15 cellular contexts compared by ENCODE assay signal in the genomic region with DNA sequence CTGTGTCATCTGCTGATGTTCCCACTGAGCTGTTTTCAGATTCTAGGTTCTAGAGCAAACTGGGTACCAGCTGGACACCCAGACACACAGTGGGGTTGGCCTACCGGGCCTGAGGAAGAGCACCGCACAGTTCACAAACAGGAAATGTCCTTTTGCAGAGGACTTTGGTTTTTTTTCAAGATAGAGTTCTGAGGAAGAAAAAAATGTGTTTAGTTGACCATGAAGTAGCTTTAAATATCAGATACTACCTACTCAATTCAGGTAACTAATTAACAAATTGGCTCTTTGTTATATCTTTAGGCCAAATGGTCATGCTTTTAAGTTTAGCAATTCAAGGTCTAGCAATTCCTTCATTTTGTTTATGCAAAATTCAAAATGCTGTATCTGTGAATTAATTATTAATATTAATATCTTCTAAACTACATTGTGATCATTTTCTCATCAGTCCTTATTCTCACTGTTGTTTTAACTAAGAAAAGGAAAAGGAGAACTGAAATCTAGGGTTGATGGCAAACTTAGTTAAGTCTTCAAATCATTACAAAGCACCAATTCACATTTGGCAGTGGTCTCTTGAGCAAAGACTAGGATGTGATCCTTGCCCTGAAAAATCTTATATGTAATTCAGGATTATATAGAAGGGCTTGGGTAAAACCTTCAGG. TPM values are rescaled to one million over a fixed set of nuclear protein-coding genes. Genes with fewer than 3 reads are reported as not detected.
DNase-seq lines count a peak whose midpoint lies in the region; ATAC-seq and TF ChIP-seq lines count a peak whose summit lies in the region.
"Had no signal": no experiment of that assay in that cellular context is flagged by ENCODE, and none has a peak within 500 bp of the region (broad histone marks: within the 10 kb centered on the region; RNA-seq: fewer than 3 reads in every experiment).

No MANE protein-coding gene starts in this region.

- TF ChIP-seq CTCF in Loucy (conservative IDR thresholded peaks at IDR 0.05; ENCODE audit: low read length) (no peak), GM20000 (IDR thresholded peaks at IDR 0.05; ENCODE audit: extremely low read depth, missing control alignments) (no peak)

- peak overlapping the region; percentile 41; the same call in 1 of the 2 replicates for H2AFZ ChIP-seq in Loucy (ENCODE audit: low read length)

- H3F3A ChIP-seq in Loucy (ENCODE audit: low read depth) = no peaks in the 10 kb centered on the region

- no peak overlapping the region for H3K4me3 ChIP-seq in Loucy (ENCODE audit: low read length, poor library complexity, severe bottlenecking)
- H3K4me3 ChIP-seq: lung, psoas muscle had no signal

- H3K36me3 Mint-ChIP-seq in naive B cell = no peaks in the 10 kb centered on the region
- H3K36me3 Mint-ChIP-seq in T-helper 17 cell (ENCODE audit: low read depth) = no peaks in the 10 kb centered on the region
- H3K36me3 Mint-ChIP-seq: CD8-positive, alpha-beta memory T cell had no signal

- H3K36me3 ChIP-seq in Loucy (ENCODE audit: insufficient read depth, low read length) = no peaks in the 10 kb centered on the region

- no peak for DNase-seq in naive B cell
- no peak for DNase-seq in T-helper 17 cell
- no peak for DNase-seq in RPMI8226
- no peak for DNase-seq in GM20000 (ENCODE audit: low spot score)
- DNase-seq in inferior parietal cortex (ENCODE audit: extremely low spot score) = no peak
- DNase-seq: activated T-cell treated with anti-CD3 and anti-CD28 coated beads, Interleukin-2, amount 50 U/mL, for 1 hour; CD8-positive, alpha-beta memory T cell; GOT3; psoas muscle; SHP77 treated with DMSO at 0.1 percent for 48 hours; stimulated activated CD4-positive, alpha-beta T cell treated with anti-CD3 and anti-CD28 coated beads, Interleukin-4, amount 100 ng/mL, for 1 hour had no signal

- no peaks in the 10 kb centered on the region for H4K20me1 ChIP-seq in Loucy (ENCODE audit: insufficient read depth, low read length, poor library complexity, severe bottlenecking)

- H3K9me3 ChIP-seq in Loucy (ENCODE audit: insufficient read depth, low read depth, low read length) (no peaks in the 10 kb centered on the region), T-helper 17 cell (ENCODE audit: control insufficient read depth, low read length, poor library complexity, severe bottlenecking) (no peaks in the 10 kb centered on the region)
- H3K9me3 ChIP-seq: psoas muscle had no signal

- peak overlapping the region in 4 of 8 donors; percentile 19 to 71 (median 42) for H3K4me3 Mint-ChIP-seq in naive B cell
- no peak overlapping the region for H3K4me3 Mint-ChIP-seq in T-helper 17 cell
- H3K4me3 Mint-ChIP-seq: CD8-positive, alpha-beta memory T cell had no signal

- H3K9me3 Mint-ChIP-seq in naive B cell = peaks cover 0 to 3% (median 0%) of the 10 kb centered on the region in 7 donors

- no peak overlapping the region for H3K4me2 ChIP-seq in Loucy (ENCODE audit: low read depth, low read length, poor library complexity, severe bottlenecking)

- H3K4me1 Mint-ChIP-seq in naive B cell (peaks cover 26 to 33% (median 28%) of the 10 kb centered on the region in 3 donors), T-helper 17 cell (peaks cover 5% of the 10 kb centered on the region)

- peak; percentile 54 for ATAC-seq in GM18861 (IDR thresholded peaks at IDR 0.05; ENCODE audit: unreplicated experiment)
- ATAC-seq in GM21825 (IDR thresholded peaks at IDR 0.05; ENCODE audit: unreplicated experiment) = peak; percentile 35
- peak in 1 of 2 donors; percentile 57 for ATAC-seq in naive B cell (ENCODE audit: low read depth in 2 of 2)
- ATAC-seq in T-helper 17 cell = no peak
- ATAC-seq: psoas muscle had no signal

- H3K27ac Mint-ChIP-seq in naive B cell (peak overlapping the region in 5 of 6 donors; percentile 80 to 94 (median 90)), T-helper 17 cell (no peak overlapping the region)
- H3K27ac Mint-ChIP-seq: CD8-positive, alpha-beta memory T cell had no signal

- no peaks in the 10 kb centered on the region for H3K9me2 ChIP-seq in Loucy (replicated peaks; ENCODE audit: low read depth, low read length)

- no peaks in the 10 kb centered on the region for H3K79me2 ChIP-seq in Loucy (ENCODE audit: insufficient read depth, low read length)

- peaks cover 0 to 4% (median 0%) of the 10 kb centered on the region in 3 donors for H3K27me3 Mint-ChIP-seq in naive B cell
- peaks cover 19% of the 10 kb centered on the region for H3K27me3 Mint-ChIP-seq in T-helper 17 cell

- no peak overlapping the region for H3K9ac ChIP-seq in Loucy (ENCODE audit: low read depth, low read length, poor library complexity, severe bottlenecking)

- H3K4me1 ChIP-seq in Loucy (ENCODE audit: insufficient read depth, low read length, poor library complexity, severe bottlenecking) = peaks cover 5% of the 10 kb centered on the region
- H3K4me1 ChIP-seq: psoas muscle had no signal

- no peaks in the 10 kb centered on the region for H3K27me3 ChIP-seq in Loucy (ENCODE audit: insufficient read depth, low read length, poor library complexity, severe bottlenecking)

RNA-seq across cellular contexts. Expression of a gene that starts 17.2 kb away (rescaled TPM):
- 10 to 100 TPM in 1 of 6 donors, 1 to 10 TPM in 4, not detected in 1; 5.6 to 11.0 (median 6.3) TPM for polyA plus RNA-seq in naive B cell (ENCODE audit: low read depth in 6 of 6)
- 10 to 100 TPM in 1 of 2 donors, 1 to 10 TPM in 1; 2.7 to 14.7 TPM for total RNA-seq in T-helper 17 cell

RNA-seq across cellular contexts. Expression of a gene that starts 28.1 kb away (rescaled TPM):
- polyA plus RNA-seq in naive B cell (ENCODE audit: low read depth in 6 of 6) = 100 to 1,000 TPM; 286 to 573 (median 376) TPM
- total RNA-seq in T-helper 17 cell = 10 to 100 TPM; 62.1 to 69.4 TPM

RNA-seq across cellular contexts. Expression of a gene that starts 45.7 kb away (rescaled TPM):
- polyA plus RNA-seq in naive B cell (ENCODE audit: low read depth in 6 of 6) = not detected
- not detected for total RNA-seq in T-helper 17 cell
- total RNA-seq: CD8-positive, alpha-beta memory T cell; psoas muscle had no signal
- polyA plus RNA-seq: CD8-positive, alpha-beta memory T cell; psoas muscle had no signal
